ENCODE assay signal across 1 cellular context in genomic region chr22:36507518-36508010, GRCh38.
TF ChIP-seq lines count a peak whose summit lies in the region.

No MANE protein-coding gene starts in this region.

TF ChIP-seq in HCT116, 20 proteins besides CTCF, POLR2A, EP300 and RAD21 (continued from another document):
- TF ChIP-seq REST (IDR thresholded peaks at IDR 0.05; ENCODE audit: low read depth) (no peak), POLR2AphosphoS5 (IDR thresholded peaks at IDR 0.05; ENCODE audit: low read depth, low read length) (no peak), ATF3 (IDR thresholded peaks at IDR 0.05) (no peak), ZNF274 (IDR thresholded peaks at IDR 0.05; ENCODE audit: low read depth, low read length) (no peak), EZH2 (IDR thresholded peaks at IDR 0.05) (no peak), EGR1 (IDR thresholded peaks at IDR 0.05; ENCODE audit: low read depth) (no peak), SRF (IDR thresholded peaks at IDR 0.05; ENCODE audit: low read depth) (no peak), TCF7L2 (IDR thresholded peaks at IDR 0.05; ENCODE audit: borderline replicate concordance, extremely low read depth, insufficient read depth, insufficient read length) (no peak), CBX3 (IDR thresholded peaks at IDR 0.05; ENCODE audit: low read depth) (no peak), CEBPB (IDR thresholded peaks at IDR 0.05; ENCODE audit: low read depth) (no peak), ZFX (IDR thresholded peaks at IDR 0.05) (no peak)
TF ChIP-seq in HCT116: peak in this region for 0.
